In the genomic region with DNA sequence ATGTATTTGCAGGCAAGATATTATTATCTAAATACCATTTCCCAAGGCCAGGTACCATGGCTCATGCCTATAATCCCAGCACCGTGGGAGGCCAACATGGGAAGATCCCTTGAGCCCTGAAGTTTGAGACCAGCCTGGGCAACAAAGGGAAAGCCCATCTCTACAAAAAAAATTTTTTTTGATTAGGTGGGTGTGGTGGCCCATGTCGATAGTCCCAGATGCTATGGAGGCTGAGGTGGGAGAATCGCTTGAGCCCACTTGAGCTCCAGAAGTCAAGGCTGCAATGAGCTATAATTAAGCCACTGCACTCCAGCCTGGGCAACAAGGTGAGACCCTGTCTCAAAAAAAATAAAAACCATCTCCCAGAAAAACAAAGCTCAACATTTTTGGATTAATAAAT, we compare ENCODE assay signal across 1 cellular context.
TF ChIP-seq lines count a peak whose summit lies in the region.

No MANE protein-coding gene starts in this region.

TF ChIP-seq in WTC11, 78 proteins besides CTCF, POLR2A, EP300 and RAD21 (continued from another document):
- TF ChIP-seq ZNF219 (CRISPR knock-in tag; IDR thresholded peaks at IDR 0.05; ENCODE audit: borderline replicate concordance) (no peak), ZNF416 (CRISPR knock-in tag; IDR thresholded peaks at IDR 0.05) (no peak), TEAD1 (CRISPR knock-in tag; IDR thresholded peaks at IDR 0.05) (no peak)
